In the genomic region with DNA sequence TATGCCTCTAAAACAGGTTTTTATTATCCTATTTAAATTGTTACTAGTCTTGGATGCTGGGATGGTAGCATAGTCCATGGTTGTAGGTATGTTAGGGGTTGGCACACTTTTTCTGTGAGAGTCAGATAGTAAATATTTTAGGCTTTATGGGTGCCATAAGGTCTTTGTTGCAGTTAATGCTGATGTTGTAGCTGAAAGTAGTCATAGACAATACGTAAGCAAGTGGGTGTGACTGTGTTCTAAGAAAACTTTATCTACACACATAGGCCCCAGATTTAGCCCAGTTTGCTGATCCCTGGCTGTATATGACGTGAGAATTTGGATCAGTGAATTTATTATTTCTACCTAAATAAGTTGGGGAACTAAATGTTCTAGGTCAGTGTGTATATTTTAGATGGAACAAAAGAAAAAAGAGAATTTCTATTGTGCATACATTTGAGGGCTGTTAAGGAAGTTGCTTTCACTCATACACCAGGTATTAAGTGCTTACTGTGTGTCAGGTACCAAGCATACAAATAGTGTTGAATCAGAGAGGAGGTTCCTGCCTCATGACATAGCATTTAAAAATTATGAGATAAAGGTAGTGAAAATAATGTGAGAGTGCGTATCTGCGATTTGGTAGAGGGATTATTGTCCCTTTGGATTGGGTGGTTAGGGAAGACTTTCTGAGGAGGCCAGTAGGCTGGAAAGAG, we compare ENCODE assay signal across 21 cellular contexts. TPM values are rescaled to one million over a fixed set of nuclear protein-coding genes. Genes with fewer than 3 reads are reported as not detected.
DNase-seq lines count a peak whose midpoint lies in the region; ATAC-seq and TF ChIP-seq lines count a peak whose summit lies in the region.
"Had no signal": no experiment of that assay in that cellular context is flagged by ENCODE, and none has a peak within 500 bp of the region (broad histone marks: within the 10 kb centered on the region; RNA-seq: fewer than 3 reads in every experiment).

No MANE protein-coding gene starts in this region.

- no peak overlapping the region for H3K4me3 ChIP-seq in CD8-positive, alpha-beta T cell (ENCODE audit: low read depth, low read length)
- H3K4me3 ChIP-seq in naive thymus-derived CD4-positive, alpha-beta T cell (ENCODE audit: low read length): no peak overlapping the region
- H3K4me3 ChIP-seq: upper lobe of right lung had no signal

- TF ChIP-seq CTCF in CD8-positive, alpha-beta T cell (IDR thresholded peaks at IDR 0.05): no peak
- TF ChIP-seq CTCF in endothelial cell (IDR thresholded peaks at IDR 0.05; ENCODE audit: unreplicated experiment) (no peak), chondrocyte (IDR thresholded peaks at IDR 0.05) (no peak)

- H3K36me3 ChIP-seq in CD8-positive, alpha-beta T cell (ENCODE audit: insufficient read depth, low read length): no peaks in the 10 kb centered on the region
- no peaks in the 10 kb centered on the region for H3K36me3 ChIP-seq in naive thymus-derived CD4-positive, alpha-beta T cell (ENCODE audit: control insufficient read depth in 2 of 3, insufficient read depth in 3 of 3, low read length in 3 of 3)
- H3K36me3 ChIP-seq: upper lobe of right lung had no signal

- H3K27ac Mint-ChIP-seq in CD8-positive, alpha-beta T cell: peak overlapping the region; percentile 42
- H3K27ac Mint-ChIP-seq in endothelial cell (ENCODE audit: unreplicated experiment): peak overlapping the region; percentile 91
- H3K27ac Mint-ChIP-seq in naive thymus-derived CD4-positive, alpha-beta T cell: peak overlapping the region in 5 of 9 donors; percentile 3 to 59 (median 21)
- H3K27ac Mint-ChIP-seq in chondrocyte (ENCODE audit: unreplicated experiment): no peak overlapping the region
- H3K27ac Mint-ChIP-seq: activated CD4-positive, alpha-beta T cell treated with anti-CD3 and anti-CD28 coated beads, Interleukin-2, amount 10 ng/mL, durations not matched to agents 7 days and 5 days had no signal

- peaks cover 16% of the 10 kb centered on the region for H3K36me3 Mint-ChIP-seq in CD8-positive, alpha-beta T cell
- H3K36me3 Mint-ChIP-seq in endothelial cell (ENCODE audit: low read depth, unreplicated experiment) (no peaks in the 10 kb centered on the region), chondrocyte (ENCODE audit: low read depth) (no peaks in the 10 kb centered on the region)
- H3K36me3 Mint-ChIP-seq in naive thymus-derived CD4-positive, alpha-beta T cell: peaks cover 0 to 12% (median 0%) of the 10 kb centered on the region in 5 donors
- H3K36me3 Mint-ChIP-seq: immature natural killer cell had no signal

- no peaks in the 10 kb centered on the region for H3K9me3 Mint-ChIP-seq in CD8-positive, alpha-beta T cell
- no peaks in the 10 kb centered on the region for H3K9me3 Mint-ChIP-seq in endothelial cell (ENCODE audit: unreplicated experiment)
- peaks cover 0 to 1% (median 0%) of the 10 kb centered on the region in 11 donors for H3K9me3 Mint-ChIP-seq in naive thymus-derived CD4-positive, alpha-beta T cell
- no peaks in the 10 kb centered on the region for H3K9me3 Mint-ChIP-seq in chondrocyte (ENCODE audit: low read depth)
- H3K9me3 Mint-ChIP-seq: activated CD4-positive, alpha-beta T cell treated with anti-CD3 and anti-CD28 coated beads, Interleukin-2, amount 10 ng/mL, durations not matched to agents 7 days and 5 days; central memory CD8-positive, alpha-beta T cell; IgD-negative memory B cell; immature natural killer cell; T-cell had no signal

- H3K4me1 ChIP-seq in CD8-positive, alpha-beta T cell (ENCODE audit: insufficient read depth, low read length): peaks cover 52% of the 10 kb centered on the region
- peaks cover 4 to 15% of the 10 kb centered on the region in 2 donors for H3K4me1 ChIP-seq in naive thymus-derived CD4-positive, alpha-beta T cell (ENCODE audit: control insufficient read depth in 2 of 2, insufficient read depth in 2 of 2, low read length in 2 of 2)

- no peaks in the 10 kb centered on the region for H3K27me3 ChIP-seq in CD8-positive, alpha-beta T cell (ENCODE audit: insufficient read depth, low read length)
- no peaks in the 10 kb centered on the region for H3K27me3 ChIP-seq in naive thymus-derived CD4-positive, alpha-beta T cell (ENCODE audit: control insufficient read depth in 2 of 2, insufficient read depth in 2 of 2, low read length in 2 of 2)
- H3K27me3 ChIP-seq: upper lobe of right lung had no signal

- no peak for ATAC-seq in CD8-positive, alpha-beta T cell
- ATAC-seq in naive thymus-derived CD4-positive, alpha-beta T cell: no peak
- ATAC-seq in HG02759 (IDR thresholded peaks at IDR 0.05; ENCODE audit: unreplicated experiment): no peak
- ATAC-seq: T-cell had no signal

- H3K9me3 ChIP-seq in CD8-positive, alpha-beta T cell (ENCODE audit: low read length): no peaks in the 10 kb centered on the region
- no peaks in the 10 kb centered on the region for H3K9me3 ChIP-seq in naive thymus-derived CD4-positive, alpha-beta T cell (ENCODE audit: control insufficient read depth in 2 of 3, low read length in 3 of 3)
- H3K9me3 ChIP-seq: upper lobe of right lung had no signal

- DNase-seq in CD8-positive, alpha-beta T cell: no peak
- DNase-seq in OCI-M1 (lab: John Stamatoyannopoulos, UW): peak; percentile 68
- DNase-seq in endothelial cell (ENCODE audit: low spot score): no peak
- DNase-seq in naive thymus-derived CD4-positive, alpha-beta T cell: no peak
- no peak for DNase-seq in iPS-NIHi7 (ENCODE audit: extremely low spot score)
- no peak for DNase-seq in chondrocyte (ENCODE audit: low spot score)
- DNase-seq: activated CD4-positive, alpha-beta T cell treated with anti-CD3 and anti-CD28 coated beads, Interleukin-2, amount 10 ng/mL, durations not matched to agents 7 days and 5 days; activated CD8-positive, alpha-beta memory T cell treated with anti-CD3 and anti-CD28 coated beads, Interleukin-2, amount 50 U/mL, for 4 hours; activated gamma-delta T cell; aorta; immature natural killer cell; NCI-H1694; NCI-H774; nucleus accumbens; SHP77 treated with DMSO at 0.1 percent for 48 hours; stimulated activated CD4-positive, alpha-beta T cell treated with anti-CD3 and anti-CD28 coated beads, Interleukin-4, amount 100 ng/mL, for 4 hours; T-cell; upper lobe of right lung had no signal

- H3K27me3 Mint-ChIP-seq in CD8-positive, alpha-beta T cell (ENCODE audit: low read depth): no peaks in the 10 kb centered on the region
- H3K27me3 Mint-ChIP-seq in endothelial cell (ENCODE audit: unreplicated experiment) (peaks cover 2% of the 10 kb centered on the region), chondrocyte (ENCODE audit: low read depth) (no peaks in the 10 kb centered on the region)
- H3K27me3 Mint-ChIP-seq in naive thymus-derived CD4-positive, alpha-beta T cell: no peaks in the 10 kb centered on the region
- H3K27me3 Mint-ChIP-seq: activated CD4-positive, alpha-beta T cell treated with anti-CD3 and anti-CD28 coated beads, Interleukin-2, amount 10 ng/mL, durations not matched to agents 7 days and 5 days; central memory CD8-positive, alpha-beta T cell; IgD-negative memory B cell; T-cell had no signal

- no peak overlapping the region for H3K4me3 Mint-ChIP-seq in CD8-positive, alpha-beta T cell
- no peak overlapping the region for H3K4me3 Mint-ChIP-seq in endothelial cell (ENCODE audit: unreplicated experiment)
- peak overlapping the region in 2 of 10 donors; percentile 5 to 26 for H3K4me3 Mint-ChIP-seq in naive thymus-derived CD4-positive, alpha-beta T cell
- no peak overlapping the region for H3K4me3 Mint-ChIP-seq in chondrocyte (ENCODE audit: unreplicated experiment)
- H3K4me3 Mint-ChIP-seq: activated CD4-positive, alpha-beta T cell treated with anti-CD3 and anti-CD28 coated beads, Interleukin-2, amount 10 ng/mL, durations not matched to agents 7 days and 5 days; central memory CD8-positive, alpha-beta T cell; immature natural killer cell; T-cell had no signal

- no peak overlapping the region for H3K27ac ChIP-seq in CD8-positive, alpha-beta T cell (ENCODE audit: low read depth, low read length)
- no peak overlapping the region for H3K27ac ChIP-seq in naive thymus-derived CD4-positive, alpha-beta T cell (ENCODE audit: low read depth, low read length)
- H3K27ac ChIP-seq: upper lobe of right lung had no signal

- POLR2A ChIA-PET in CD8-positive, alpha-beta T cell (lab: Charles Lee): no interaction called here
- POLR2A ChIA-PET in naive thymus-derived CD4-positive, alpha-beta T cell (lab: Charles Lee): no interaction called here

- intact Hi-C loops in CD8-positive, alpha-beta T cell (cut with DNase I, micrococcal nuclease): no loop called here
- intact Hi-C loops in naive thymus-derived CD4-positive, alpha-beta T cell (cut with micrococcal nuclease): loop anchor here in 1 of 2 donors (5.0 kb wide), 1 partner anchor 34 kb away; no protein-coding TSS in a partner anchor

- CTCF ChIA-PET in CD8-positive, alpha-beta T cell (lab: Charles Lee): no interaction called here
- CTCF ChIA-PET in naive thymus-derived CD4-positive, alpha-beta T cell (lab: Charles Lee): no interaction called here

- H3K4me1 Mint-ChIP-seq in CD8-positive, alpha-beta T cell (ENCODE audit: low read depth): peaks cover 84% of the 10 kb centered on the region
- H3K4me1 Mint-ChIP-seq in endothelial cell (ENCODE audit: unreplicated experiment) (peaks cover 68% of the 10 kb centered on the region), chondrocyte (ENCODE audit: low read depth) (peaks cover 66% of the 10 kb centered on the region)
- H3K4me1 Mint-ChIP-seq in naive thymus-derived CD4-positive, alpha-beta T cell: peaks cover 54 to 95% (median 88%) of the 10 kb centered on the region in 7 donors

RNA-seq across cellular contexts. Expression of gene AGFG1, which starts 39.4 kb away (rescaled TPM):
- total RNA-seq in CD8-positive, alpha-beta T cell: 10 to 100 TPM; 51.0 to 56.0 TPM
- total RNA-seq in endothelial cell (ENCODE audit: unreplicated experiment) (70.9 TPM), chondrocyte (49.3 to 49.5 TPM (median 49.3 TPM) in 3 replicates)
- total RNA-seq in naive thymus-derived CD4-positive, alpha-beta T cell: 10 to 100 TPM; 52.8 to 84.5 (median 58.2) TPM
- 10 to 100 TPM; 10.6 to 29.5 TPM for polyA plus RNA-seq in naive thymus-derived CD4-positive, alpha-beta T cell
